ENCODE assay signal across 9 cellular contexts in genomic region chr2:127176371-127177311, GRCh38. TPM values are rescaled to one million over a fixed set of nuclear protein-coding genes. Genes with fewer than 3 reads are reported as not detected.
DNase-seq lines count a peak whose midpoint lies in the region; ATAC-seq and TF ChIP-seq lines count a peak whose summit lies in the region.
"Had no signal": no experiment of that assay in that cellular context is flagged by ENCODE, and none has a peak within 500 bp of the region (broad histone marks: within the 10 kb centered on the region; RNA-seq: fewer than 3 reads in every experiment).

No MANE protein-coding gene starts in this region.

- H3K4me1 ChIP-seq in right lobe of liver (no peaks in the 10 kb centered on the region), stomach (peaks cover 0 to 33% (median 18%) of the 10 kb centered on the region in 4 donors)

- DNase-seq in M059J (ENCODE audit: low read depth) = peak; percentile 58
- DNase-seq in chondrocyte (ENCODE audit: low spot score) = no peak
- no peak for DNase-seq in right lobe of liver
- peak; percentile 29 for DNase-seq in stomach
- no peak for DNase-seq in activated CD4-positive, alpha-beta T cell treated with anti-CD3 and anti-CD28 coated beads, Interleukin-2, amount 10 ng/mL, durations not matched to agents 7 days and 5 days
- no peak for DNase-seq in naive thymus-derived CD8-positive, alpha-beta T cell
- no peak for DNase-seq in activated CD4-positive, alpha-beta T cell treated with anti-CD3 and anti-CD28 coated beads for 48 hours

- WGBS in right lobe of liver (ENCODE audit: insufficient coverage, low coverage, low lambda C conversion rate, missing lambda C conversion rate) = 75% methylated on average over 13 of the region's 31 CpGs
- 56 to 66% (median 57%) methylated on average over 27 to 31 of the region's 31 CpGs for WGBS in stomach, 5 donors

- TF ChIP-seq CTCF in chondrocyte (IDR thresholded peaks at IDR 0.05) (peak; percentile 55), right lobe of liver (IDR thresholded peaks at IDR 0.05) (no peak), stomach (IDR thresholded peaks at IDR 0.05) (no peak)

- TF ChIP-seq EP300 in stomach (IDR thresholded peaks at IDR 0.05) = no peak

- intact Hi-C loops in right lobe of liver (cut with DNase I) (loop anchor here (10.0 kb wide), 1 partner anchor 102 kb away; no protein-coding TSS in a partner anchor), stomach (cut with DNase I; ENCODE audit: low total_unique reads) (no loop called here)

- H3K27ac Mint-ChIP-seq in chondrocyte (ENCODE audit: unreplicated experiment) = peak overlapping the region; percentile 90
- no peak overlapping the region for H3K27ac Mint-ChIP-seq in activated CD4-positive, alpha-beta T cell treated with anti-CD3 and anti-CD28 coated beads, Interleukin-2, amount 10 ng/mL, durations not matched to agents 7 days and 5 days
- no peak overlapping the region for H3K27ac Mint-ChIP-seq in naive thymus-derived CD8-positive, alpha-beta T cell

- TF ChIP-seq POLR2A in right lobe of liver (IDR thresholded peaks at IDR 0.05) = no peak
- TF ChIP-seq POLR2A in stomach (IDR thresholded peaks at IDR 0.05) = no peak

- H3K4me3 ChIP-seq in right lobe of liver = no peak overlapping the region
- peak overlapping the region in 1 of 4 donors; percentile 17 for H3K4me3 ChIP-seq in stomach

- H3K4me1 Mint-ChIP-seq in chondrocyte (ENCODE audit: low read depth) = peaks cover 47% of the 10 kb centered on the region
- H3K4me1 Mint-ChIP-seq in activated CD4-positive, alpha-beta T cell treated with anti-CD3 and anti-CD28 coated beads, Interleukin-2, amount 10 ng/mL, durations not matched to agents 7 days and 5 days = no peaks in the 10 kb centered on the region
- H3K4me1 Mint-ChIP-seq in naive thymus-derived CD8-positive, alpha-beta T cell = no peaks in the 10 kb centered on the region
- H3K4me1 Mint-ChIP-seq: central memory CD8-positive, alpha-beta T cell had no signal

- POLR2A ChIA-PET in activated CD4-positive, alpha-beta T cell treated with anti-CD3 and anti-CD28 coated beads, Interleukin-2, amount 10 ng/mL, durations not matched to agents 7 days and 5 days (lab: Charles Lee) = no interaction called here
- POLR2A ChIA-PET in naive thymus-derived CD8-positive, alpha-beta T cell (lab: Charles Lee) = no interaction called here

- H3K27ac ChIP-seq in right lobe of liver (no peak overlapping the region), stomach (peak overlapping the region in 4 of 5 donors; percentile 60 to 87 (median 74))

- H3K4me3 Mint-ChIP-seq in chondrocyte (ENCODE audit: unreplicated experiment) = no peak overlapping the region
- no peak overlapping the region for H3K4me3 Mint-ChIP-seq in activated CD4-positive, alpha-beta T cell treated with anti-CD3 and anti-CD28 coated beads, Interleukin-2, amount 10 ng/mL, durations not matched to agents 7 days and 5 days
- H3K4me3 Mint-ChIP-seq in naive thymus-derived CD8-positive, alpha-beta T cell = no peak overlapping the region
- H3K4me3 Mint-ChIP-seq: central memory CD8-positive, alpha-beta T cell had no signal

- H3K9me3 ChIP-seq in right lobe of liver (no peaks in the 10 kb centered on the region), stomach (no peaks in the 10 kb centered on the region)

- ATAC-seq in right lobe of liver (peak; percentile 43 to 66 (median 53)), GM18519 (IDR thresholded peaks at IDR 0.05; ENCODE audit: low FRiP score, unreplicated experiment) (no peak)
- no peak for ATAC-seq in naive thymus-derived CD8-positive, alpha-beta T cell

- H3K36me3 ChIP-seq in right lobe of liver (no peaks in the 10 kb centered on the region), stomach (no peaks in the 10 kb centered on the region)

- no peaks in the 10 kb centered on the region for H3K27me3 ChIP-seq in right lobe of liver
- no peaks in the 10 kb centered on the region for H3K27me3 ChIP-seq in stomach

- CTCF ChIA-PET in activated CD4-positive, alpha-beta T cell treated with anti-CD3 and anti-CD28 coated beads, Interleukin-2, amount 10 ng/mL, durations not matched to agents 7 days and 5 days (lab: Charles Lee) = no interaction called here

- peaks cover 18% of the 10 kb centered on the region for H3K9me3 Mint-ChIP-seq in chondrocyte (ENCODE audit: low read depth)
- peaks cover 3% of the 10 kb centered on the region for H3K9me3 Mint-ChIP-seq in activated CD4-positive, alpha-beta T cell treated with anti-CD3 and anti-CD28 coated beads, Interleukin-2, amount 10 ng/mL, durations not matched to agents 7 days and 5 days
- peaks cover 0 to 9% (median 4%) of the 10 kb centered on the region in 9 donors for H3K9me3 Mint-ChIP-seq in naive thymus-derived CD8-positive, alpha-beta T cell

- no peaks in the 10 kb centered on the region for H3K27me3 Mint-ChIP-seq in chondrocyte (ENCODE audit: low read depth)
- H3K27me3 Mint-ChIP-seq in activated CD4-positive, alpha-beta T cell treated with anti-CD3 and anti-CD28 coated beads, Interleukin-2, amount 10 ng/mL, durations not matched to agents 7 days and 5 days = peaks cover 8% of the 10 kb centered on the region
- peaks cover 0 to 7% (median 0%) of the 10 kb centered on the region in 5 donors for H3K27me3 Mint-ChIP-seq in naive thymus-derived CD8-positive, alpha-beta T cell

- peaks cover 10% of the 10 kb centered on the region for H3K36me3 Mint-ChIP-seq in chondrocyte (ENCODE audit: low read depth)
- no peaks in the 10 kb centered on the region for H3K36me3 Mint-ChIP-seq in activated CD4-positive, alpha-beta T cell treated with anti-CD3 and anti-CD28 coated beads, Interleukin-2, amount 10 ng/mL, durations not matched to agents 7 days and 5 days (ENCODE audit: low read depth)
- peaks cover 0 to 9% (median 0%) of the 10 kb centered on the region in 3 donors for H3K36me3 Mint-ChIP-seq in naive thymus-derived CD8-positive, alpha-beta T cell

RNA-seq across cellular contexts. Expression of gene CYP27C1, which starts 43.5 kb away (rescaled TPM):
- total RNA-seq in M059J (2014; rRNA removed; shearing (Covaris generic)) = 0.96 and 1.7 TPM in 2 replicates
- 11.7 to 17.2 TPM (median 13.4 TPM) in 3 replicates for total RNA-seq in chondrocyte
- total RNA-seq in right lobe of liver = under 1 TPM in 1 of 6 experiments, not detected in 5; 0.05 TPM
- 1 to 10 TPM in 1 of 5 donors, not detected in 4; 3.5 TPM for total RNA-seq in stomach
- under 1 TPM; 0.25 to 0.50 (median 0.31) TPM for polyA plus RNA-seq in stomach
- not detected for total RNA-seq in activated CD4-positive, alpha-beta T cell treated with anti-CD3 and anti-CD28 coated beads, Interleukin-2, amount 10 ng/mL, durations not matched to agents 7 days and 5 days
- not detected for total RNA-seq in naive thymus-derived CD8-positive, alpha-beta T cell
- polyA plus RNA-seq in naive thymus-derived CD8-positive, alpha-beta T cell = not detected

Comparison
In these comparisons a context has a peak if more than half of its experiments do, and no peak if none do; other contexts are left out.
1. DNase-seq: peak in M059J (single experiment) and stomach (single experiment); none in chondrocyte (single experiment), right lobe of liver (0 of 3), activated CD4-positive, alpha-beta T cell treated with anti-CD3 and anti-CD28 coated beads, Interleukin-2, amount 10 ng/mL, durations not matched to agents 7 days and 5 days (single experiment), naive thymus-derived CD8-positive, alpha-beta T cell (0 of 10) and activated CD4-positive, alpha-beta T cell treated with anti-CD3 and anti-CD28 coated beads for 48 hours (single experiment).
2. ATAC-seq: peak in right lobe of liver (4 of 4); none in GM18519 (single experiment) and naive thymus-derived CD8-positive, alpha-beta T cell (0 of 2).
3. H3K27ac ChIP-seq: peak in stomach (4 of 5); none in right lobe of liver (0 of 3).